8 cellular contexts compared by ENCODE assay signal in genomic region chr4:64539234-64539849, GRCh38.
DNase-seq lines count a peak whose midpoint lies in the region; ATAC-seq, FAIRE-seq and TF ChIP-seq lines count a peak whose summit lies in the region.

No MANE protein-coding gene starts in this region.

- POLR2A ChIA-PET in GM12878 (lab: Charles Lee), result no interaction called here

- H3K27me3 ChIP-seq in HL-60 (ENCODE audit: insufficient read depth, poor library complexity, severe bottlenecking), result no peaks in the 10 kb centered on the region
- no peaks in the 10 kb centered on the region for H3K27me3 ChIP-seq in GM12878 (replicated peaks in 1 of 2; ENCODE audit: control insufficient read depth in 2 of 2, insufficient read depth in 2 of 2, low read length in 1 of 2)

- no peak overlapping the region for H3K9ac ChIP-seq in GM12878 (ENCODE audit: control insufficient read depth, insufficient read depth, low read length)

- no peaks in the 10 kb centered on the region for H3K79me2 ChIP-seq in GM12878 (ENCODE audit: control insufficient read depth, insufficient read depth, low read length)

- H3K27ac ChIP-seq in HL-60 (replicated peaks), result no peak overlapping the region
- H3K27ac ChIP-seq in GM12878 (ENCODE audit: control insufficient read depth, insufficient read depth), result no peak overlapping the region

- in situ Hi-C loops in GM12878 (cut with MboI), result loop anchor here (5.0 kb wide), 1 partner anchor 382 kb away; no protein-coding TSS in a partner anchor

- CTCF ChIA-PET in GM12878 (lab: Yijun Ruan, JAX), result interaction anchor here (0.6 to 4.8 kb wide), 31 partner anchors 8 to 1242 kb away, joined by 3 to 31 read pairs (median 4); no protein-coding TSS in a partner anchor

- TF ChIP-seq CTCF in HL-60 (IDR thresholded peaks at IDR 0.05; ENCODE audit: insufficient read depth, low read length), result peak; percentile 44
- peak; percentile 68 to 84 (median 73) for TF ChIP-seq CTCF in GM12878 (IDR thresholded peaks at IDR 0.05 in 2 of 3, conservative IDR thresholded peaks at IDR 0.05 in 1 of 3; ENCODE audit: control insufficient read depth in 2 of 3, extremely low read depth in 1 of 3, insufficient read depth in 1 of 3, low read depth in 3 of 3, low read length in 3 of 3)

- DNase-seq in SIG-M5 treated with dmso at 0.1 percent for 504 hours (lab: John Stamatoyannopoulos, UW; ENCODE audit: unreplicated experiment) (peak; percentile 63), SIG-M5 (lab: John Stamatoyannopoulos, UW) (no peak), HL-60 (ENCODE audit: low read depth in 1 of 2, low spot score in 1 of 2) (peak; percentile 38 to 54), NCI-H748 treated with DMSO at 0.1 percent for 48 hours (lab: John Stamatoyannopoulos, UW) (peak; percentile 18), GM12878 (ENCODE audit: low read depth, low spot score) (peak; percentile 13), iPS DF 4.7 (ENCODE audit: extremely low read depth, low spot score) (peak; percentile 33)
- peak; percentile 4 to 23 for DNase-seq in stimulated activated CD4-positive, alpha-beta T cell treated with anti-CD3 and anti-CD28 coated beads, Interleukin-4, amount 100 ng/mL, for 48 hours (ENCODE audit: low read depth in 2 of 2)

- no peak overlapping the region for H3K4me3 ChIP-seq in HL-60 (replicated peaks; ENCODE audit: insufficient read depth, low read length)
- no peak overlapping the region for H3K4me3 ChIP-seq in GM12878

- H3K4me1 ChIP-seq in GM12878 (ENCODE audit: control insufficient read depth, insufficient read depth, low read length), result no peaks in the 10 kb centered on the region

- no TSS peak for BruUV-seq in GM12878 (replicated peaks; lab: Mats Ljungman, UMichigan)

- no peaks in the 10 kb centered on the region for H3K9me3 ChIP-seq in GM12878 (replicated peaks; ENCODE audit: control insufficient read depth, insufficient read depth, low read length)

- 20% methylated on average over 4 of the region's 4 CpGs for WGBS in GM12878 (ENCODE audit: insufficient coverage, insufficient replicate concordance, low lambda C conversion rate, missing lambda C conversion rate)

- no peaks in the 10 kb centered on the region for H3K36me3 ChIP-seq in GM12878 (ENCODE audit: control insufficient read depth in 2 of 2, insufficient read depth in 2 of 2, low read length in 1 of 2)

- H3K4me2 ChIP-seq in GM12878 (ENCODE audit: control insufficient read depth, insufficient read depth), result no peak overlapping the region

- intact Hi-C loops in GM12878 (cut with micrococcal nuclease; ENCODE audit: unreplicated experiment), result loop anchor here (1.0 to 10.0 kb wide), 5 partner anchors 227 to 1235 kb away; no protein-coding TSS in a partner anchor

- SMC1A ChIA-PET in GM12878 (lab: Charles Lee; ENCODE audit: uncharacterized antibody, unreplicated experiment), result interaction anchor here (0.8 to 2.1 kb wide), 11 partner anchors 10 to 1243 kb away, joined by 3 to 8 read pairs (median 4); no protein-coding TSS in a partner anchor

- H2AFZ ChIP-seq in GM12878 (ENCODE audit: control insufficient read depth, low read depth, low read length), result no peak overlapping the region

- RAD21 ChIA-PET in GM12878 (lab: Charles Lee; ENCODE audit: unreplicated experiment), result interaction anchor here (1.0 to 2.0 kb wide), 6 partner anchors 8 to 1242 kb away, joined by 3 to 14 read pairs (median 4); no protein-coding TSS in a partner anchor

- no peak for TF ChIP-seq POLR2A in GM12878 (IDR thresholded peaks at IDR 0.05; ENCODE audit: low read depth, low read length)

- TF ChIP-seq RAD21 in GM12878 (IDR thresholded peaks at IDR 0.05; ENCODE audit: insufficient read depth, low read depth, low read length), result peak; percentile 92

- ATAC-seq in GM21526 (IDR thresholded peaks at IDR 0.05; ENCODE audit: low FRiP score, unreplicated experiment) (peak; percentile 98), GM12878 (peak; percentile 95)

- no peak for TF ChIP-seq EP300 in GM12878 (IDR thresholded peaks at IDR 0.05; ENCODE audit: borderline replicate concordance in 1 of 2, control insufficient read depth in 1 of 2, low read depth in 2 of 2, low read length in 2 of 2)

- FAIRE-seq in GM12878 (lab: Jason Lieb, UNC), result peak; percentile 98

- no peaks in the 10 kb centered on the region for H4K20me1 ChIP-seq in GM12878 (ENCODE audit: control insufficient read depth, insufficient read depth)

TF ChIP-seq in GM12878, 131 proteins besides CTCF, POLR2A, EP300 and RAD21:
- TF ChIP-seq BCL3 (IDR thresholded peaks at IDR 0.05; ENCODE audit: borderline replicate concordance, insufficient read depth, low read depth, low read length, poor library complexity, severe bottlenecking) (no peak), SMC3 (IDR thresholded peaks at IDR 0.05; ENCODE audit: borderline replicate concordance, low read length) (peak; percentile 58; the same call in 1 of the 2 replicates)
TF ChIP-seq in GM12878: peak in this region for 1.
